ENCODE assay signal across 8 cellular contexts in genomic region chr1:199089393-199090122, GRCh38.
DNase-seq lines count a peak whose midpoint lies in the region; ATAC-seq lines count a peak whose summit lies in the region.

No MANE protein-coding gene starts in this region.

- H3K4me3 ChIP-seq in CD4-positive, CD25-positive, alpha-beta regulatory T cell (ENCODE audit: low read depth, low read length) = peak overlapping the region; percentile 35

- H3K36me3 ChIP-seq in CD4-positive, CD25-positive, alpha-beta regulatory T cell (ENCODE audit: control insufficient read depth, insufficient read depth, low read length) = no peaks in the 10 kb centered on the region

- H3K4me3 Mint-ChIP-seq in CD4-positive, CD25-positive, alpha-beta regulatory T cell = peak overlapping the region in 3 of 4 donors; percentile 3 to 77 (median 9)
- no peak overlapping the region for H3K4me3 Mint-ChIP-seq in activated T-cell treated with anti-CD3 and anti-CD28 coated beads, Interleukin-2, amount 50 U/mL, for 4 hours

- H3K27me3 Mint-ChIP-seq in CD4-positive, CD25-positive, alpha-beta regulatory T cell = no peaks in the 10 kb centered on the region
- no peaks in the 10 kb centered on the region for H3K27me3 Mint-ChIP-seq in activated T-cell treated with anti-CD3 and anti-CD28 coated beads, Interleukin-2, amount 50 U/mL, for 4 hours (ENCODE audit: low read depth)

- DNase-seq in CD4-positive, CD25-positive, alpha-beta regulatory T cell = peak; percentile 4 to 79 (median 64)
- DNase-seq in activated T-cell treated with anti-CD3 and anti-CD28 coated beads, Interleukin-2, amount 50 U/mL, for 4 hours = peak; percentile 7
- DNase-seq in left lobe of liver (ENCODE audit: low spot score) = no peak
- no peak for DNase-seq in NCI-H748 treated with DMSO at 0.1 percent for 48 hours (lab: John Stamatoyannopoulos, UW)
- no peak for DNase-seq in occipital lobe (lab: John Stamatoyannopoulos, UW)
- DNase-seq in SW 1271 (lab: John Stamatoyannopoulos, UW) = no peak

- ATAC-seq in CD4-positive, CD25-positive, alpha-beta regulatory T cell (ENCODE audit: low read depth in 2 of 2) = peak; percentile 90 to 93
- ATAC-seq in GM19372 (IDR thresholded peaks at IDR 0.05; ENCODE audit: low read depth, unreplicated experiment) = peak; percentile 83
- ATAC-seq in HG03354 (IDR thresholded peaks at IDR 0.05; ENCODE audit: poor library complexity, severe bottlenecking, unreplicated experiment) = peak; percentile 93
- peak; percentile 88 to 92 for ATAC-seq in activated T-cell treated with anti-CD3 and anti-CD28 coated beads, Interleukin-2, amount 50 U/mL, for 4 hours
- ATAC-seq in left lobe of liver = no peak

- H3K27ac Mint-ChIP-seq in CD4-positive, CD25-positive, alpha-beta regulatory T cell = no peak overlapping the region

- H3K27ac ChIP-seq in CD4-positive, CD25-positive, alpha-beta regulatory T cell (ENCODE audit: insufficient read depth, low read length, poor library complexity, severe bottlenecking) = no peak overlapping the region

- no peaks in the 10 kb centered on the region for H3K9me3 ChIP-seq in CD4-positive, CD25-positive, alpha-beta regulatory T cell (ENCODE audit: control insufficient read depth in 2 of 2, low read length in 2 of 2)

- peaks cover 13 to 28% (median 21%) of the 10 kb centered on the region in 4 donors for H3K4me1 Mint-ChIP-seq in CD4-positive, CD25-positive, alpha-beta regulatory T cell
- H3K4me1 Mint-ChIP-seq in activated T-cell treated with anti-CD3 and anti-CD28 coated beads, Interleukin-2, amount 50 U/mL, for 4 hours (ENCODE audit: low read depth) = peaks cover 24% of the 10 kb centered on the region

- H3K4me1 ChIP-seq in CD4-positive, CD25-positive, alpha-beta regulatory T cell (ENCODE audit: control insufficient read depth, insufficient read depth, low read length, poor library complexity, severe bottlenecking) = peaks cover 9% of the 10 kb centered on the region

- no peaks in the 10 kb centered on the region for H3K36me3 Mint-ChIP-seq in CD4-positive, CD25-positive, alpha-beta regulatory T cell
- no peaks in the 10 kb centered on the region for H3K36me3 Mint-ChIP-seq in activated T-cell treated with anti-CD3 and anti-CD28 coated beads, Interleukin-2, amount 50 U/mL, for 4 hours (ENCODE audit: insufficient read depth)

- H3K9me3 Mint-ChIP-seq in CD4-positive, CD25-positive, alpha-beta regulatory T cell = peaks cover 0 to 3% (median 0%) of the 10 kb centered on the region in 7 donors
- H3K9me3 Mint-ChIP-seq in activated T-cell treated with anti-CD3 and anti-CD28 coated beads, Interleukin-2, amount 50 U/mL, for 4 hours = no peaks in the 10 kb centered on the region

- H3K27me3 ChIP-seq in CD4-positive, CD25-positive, alpha-beta regulatory T cell (ENCODE audit: control insufficient read depth, insufficient read depth, low read length) = no peaks in the 10 kb centered on the region

Comparison
In these comparisons a context has a peak if more than half of its experiments do, and no peak if none do; other contexts are left out.
1. DNase-seq: peak in CD4-positive, CD25-positive, alpha-beta regulatory T cell (3 of 3) and activated T-cell treated with anti-CD3 and anti-CD28 coated beads, Interleukin-2, amount 50 U/mL, for 4 hours (single experiment); none in left lobe of liver (single experiment), NCI-H748 treated with DMSO at 0.1 percent for 48 hours (single experiment), occipital lobe (single experiment) and SW 1271 (0 of 2).